24 cellular contexts compared by ENCODE assay signal in genomic region chrX:152861116-152861515, GRCh38. TPM values are rescaled to one million over a fixed set of nuclear protein-coding genes. Genes with fewer than 3 reads are reported as not detected.
DNase-seq lines count a peak whose midpoint lies in the region; ATAC-seq lines count a peak whose summit lies in the region.
"Had no signal": no experiment of that assay in that cellular context is flagged by ENCODE, and none has a peak within 500 bp of the region (broad histone marks: within the 10 kb centered on the region; RNA-seq: fewer than 3 reads in every experiment).

No MANE protein-coding gene starts in this region.

- H4K91ac ChIP-seq in mesenchymal stem cell (ENCODE audit: low read length): no peak overlapping the region

- H3K23ac ChIP-seq in mesenchymal stem cell (ENCODE audit: low read length in 2 of 2): no peak overlapping the region

- peak; percentile 39 for DNase-seq in DMS 273 treated with DMSO at 0.1 percent for 48 hours (lab: John Stamatoyannopoulos, UW)
- peak; percentile 65 for DNase-seq in M059J (ENCODE audit: low read depth)
- peak; percentile 59 for DNase-seq in amniotic epithelial cell (ENCODE audit: low read depth)
- DNase-seq in mesenchymal stem cell: peak; percentile 18
- no peak for DNase-seq in stimulated activated CD4-positive, alpha-beta T cell treated with anti-CD3 and anti-CD28 coated beads, Interleukin-15, amount 100 ng/mL, for 24 hours
- DNase-seq: activated B cell treated with CpG ODN at 0.5 μM for 24 hours; activated CD8-positive, alpha-beta memory T cell treated with anti-CD3 and anti-CD28 coated beads for 24 hours; activated T-cell treated with anti-CD3 and anti-CD28 coated beads, Interleukin-2, amount 50 U/mL, for 72 hours; body of pancreas; C1 segment of cervical spinal cord; DMS153; hypothalamus; kidney; naive B cell; NCI-H187; pancreas; SJCRH30; stimulated activated CD4-positive, alpha-beta T cell treated with anti-CD3 and anti-CD28 coated beads, Interleukin-4, amount 100 ng/mL, for 24 hours; T-helper 2 cell; upper lobe of right lung had no signal

- no peak overlapping the region for H3K9ac ChIP-seq in mesenchymal stem cell (ENCODE audit: low read length)

- no peak overlapping the region for H2AK5ac ChIP-seq in mesenchymal stem cell (ENCODE audit: low read length, severe bottlenecking)

- H3K27me3 ChIP-seq in mesenchymal stem cell (ENCODE audit: control insufficient read depth in 1 of 2, insufficient read depth in 1 of 2, low read length in 2 of 2): peaks cover 0 to 11% of the 10 kb centered on the region in 2 experiments
- H3K27me3 ChIP-seq: body of pancreas, SJCRH30, upper lobe of right lung had no signal

- H3K36me3 ChIP-seq in mesenchymal stem cell (ENCODE audit: control insufficient read depth in 1 of 2, insufficient read depth in 2 of 2, low read depth in 1 of 2, low read length in 2 of 2): peaks cover 43 to 61% of the 10 kb centered on the region in 2 experiments
- H3K36me3 ChIP-seq: pancreas, SJCRH30 had no signal

- H3K14ac ChIP-seq in mesenchymal stem cell (ENCODE audit: low read length in 2 of 2): no peak overlapping the region

- no peaks in the 10 kb centered on the region for H3K4me1 ChIP-seq in mesenchymal stem cell (ENCODE audit: control insufficient read depth, insufficient read depth, low read depth, low read length)
- H3K4me1 ChIP-seq: body of pancreas, HAP-1, pancreas, SJCRH30, upper lobe of right lung had no signal

- no peak overlapping the region for H3K4me3 ChIP-seq in mesenchymal stem cell (ENCODE audit: insufficient read depth in 1 of 2, low read depth in 1 of 2, low read length in 2 of 2)
- H3K4me3 ChIP-seq: body of pancreas, HAP-1, pancreas, SJCRH30, upper lobe of right lung had no signal

- no peak overlapping the region for H3K27ac ChIP-seq in mesenchymal stem cell (ENCODE audit: low read length, poor library complexity, severe bottlenecking)
- H3K27ac ChIP-seq: body of pancreas, pancreas, SJCRH30, upper lobe of right lung had no signal

- peaks cover 1% of the 10 kb centered on the region for H3K79me1 ChIP-seq in mesenchymal stem cell (replicated peaks; ENCODE audit: low read length, poor library complexity, severe bottlenecking)

- WGBS in mesenchymal stem cell: 42% methylated on average over 1 of the region's 3 CpGs

- peaks cover 7% of the 10 kb centered on the region for H3K9me3 ChIP-seq in mesenchymal stem cell (ENCODE audit: control insufficient read depth, low read length)
- H3K9me3 ChIP-seq: body of pancreas, HAP-1, pancreas, SJCRH30, upper lobe of right lung had no signal

- H3K4me2 ChIP-seq in mesenchymal stem cell (ENCODE audit: low read length, poor library complexity, severe bottlenecking): no peak overlapping the region

- ATAC-seq in GM21390 (IDR thresholded peaks at IDR 0.05; ENCODE audit: unreplicated experiment): no peak
- ATAC-seq in GM21360 (IDR thresholded peaks at IDR 0.05; ENCODE audit: unreplicated experiment): no peak
- ATAC-seq: activated naive CD4-positive, alpha-beta T cell treated with anti-CD3 and anti-CD28 coated beads, Interleukin-2, amount 50 U/mL, for 72 hours; activated T-cell treated with anti-CD3 and anti-CD28 coated beads, Interleukin-2, amount 50 U/mL, for 72 hours; body of pancreas; pancreas; upper lobe of right lung had no signal

- no peak overlapping the region for H3K4ac ChIP-seq in mesenchymal stem cell (ENCODE audit: low read depth in 1 of 2, low read length in 2 of 2)

- no peak overlapping the region for H2BK120ac ChIP-seq in mesenchymal stem cell (ENCODE audit: low read depth, low read length)

- H2AFZ ChIP-seq in mesenchymal stem cell (ENCODE audit: low read depth, low read length): no peak overlapping the region

- no peak overlapping the region for H2BK15ac ChIP-seq in mesenchymal stem cell (ENCODE audit: low read depth, poor library complexity, severe bottlenecking)

- H2BK5ac ChIP-seq in mesenchymal stem cell (ENCODE audit: low read depth, low read length, poor library complexity, severe bottlenecking): no peak overlapping the region

- no peak overlapping the region for H4K8ac ChIP-seq in mesenchymal stem cell (ENCODE audit: low read length)

- H2BK12ac ChIP-seq in mesenchymal stem cell (ENCODE audit: low read length in 2 of 2): no peak overlapping the region

- no peak overlapping the region for H3K18ac ChIP-seq in mesenchymal stem cell (ENCODE audit: low read depth in 1 of 2, low read length in 2 of 2)

RNA-seq across cellular contexts. Expression of gene NSDHL, which starts 30.3 kb away (rescaled TPM):
- 29.9 and 35.0 TPM in 2 replicates for total RNA-seq in M059J (2014; rRNA removed; shearing (Covaris generic))
- polyA plus RNA-seq in mesenchymal stem cell (2013, experiment 1 of 2): 52.5 TPM
- 52.2 TPM for polyA plus RNA-seq in mesenchymal stem cell (2013, experiment 2 of 2)

RNA-seq across cellular contexts. Expression of gene CETN2, which starts 30.6 kb away (rescaled TPM):
- total RNA-seq in M059J (2014; rRNA removed; shearing (Covaris generic)): 123 and 144 TPM in 2 replicates
- polyA plus RNA-seq in mesenchymal stem cell (2013, experiment 1 of 2): 87.9 TPM
- 90.5 TPM for polyA plus RNA-seq in mesenchymal stem cell (2013, experiment 2 of 2)

RNA-seq across cellular contexts. Expression of gene ZNF185, which starts 36.8 kb away (rescaled TPM):
- total RNA-seq in M059J (2014; rRNA removed; shearing (Covaris generic)): 4.9 and 6.5 TPM in 2 replicates
- 1.9 TPM for polyA plus RNA-seq in mesenchymal stem cell (2013, experiment 1 of 2)
- 1.7 TPM for polyA plus RNA-seq in mesenchymal stem cell (2013, experiment 2 of 2)
